ENCODE assay signal across 11 cellular contexts in genomic region chr2:46002947-46003346, GRCh38.
"Had no signal": no experiment of that assay in that cellular context is flagged by ENCODE, and none has a peak within 500 bp of the region (broad histone marks: within the 10 kb centered on the region; RNA-seq: fewer than 3 reads in every experiment).

No MANE protein-coding gene starts in this region.

- H3K4me3 Mint-ChIP-seq: activated naive CD8-positive, alpha-beta T cell; activated T-helper 1 cell treated with anti-CD3 and anti-CD28 coated beads, Interleukin-12 subunit alpha, Interleukin-12 subunit beta, Interleukin-2, Interleukin-4 antibody, amounts not matched to agents 30 ng/mL and 10 ng/mL and 1 ng/mL, durations not matched to agents 14 hours and 24 hours and 36 hours; T-helper 1 cell treated with Interleukin-12 subunit alpha and Interleukin-12 subunit beta and Interleukin-4 antibody, amounts not matched to agents 30 μg/mL and 1 μg/mL, for 36 hours had no signal

- H3K27me3 Mint-ChIP-seq: activated naive CD8-positive, alpha-beta T cell had no signal

- DNase-seq: activated CD4-positive, alpha-beta T cell treated with anti-CD3 and anti-CD28 coated beads for 1 hour; dermis blood vessel endothelial cell; effector memory CD4-positive, alpha-beta T cell; hippocampal formation; occipital lobe; retina; stimulated activated CD4-positive, alpha-beta T cell treated with anti-CD3 and anti-CD28 coated beads, Interleukin-15, amount 100 ng/mL, for 24 hours; stimulated activated CD4-positive, alpha-beta T cell treated with anti-CD3 and anti-CD28 coated beads, Interleukin-2, amount 100 ng/mL, for 48 hours had no signal

- H3K9me3 Mint-ChIP-seq: activated T-helper 1 cell treated with anti-CD3 and anti-CD28 coated beads, Interleukin-12 subunit alpha, Interleukin-12 subunit beta, Interleukin-2, Interleukin-4 antibody, amounts not matched to agents 30 ng/mL and 10 ng/mL and 1 ng/mL, durations not matched to agents 14 hours and 24 hours and 36 hours; T-helper 1 cell treated with Interleukin-12 subunit alpha and Interleukin-12 subunit beta and Interleukin-4 antibody, amounts not matched to agents 30 μg/mL and 1 μg/mL, for 36 hours had no signal

- H3K27ac Mint-ChIP-seq: activated naive CD8-positive, alpha-beta T cell; activated T-helper 1 cell treated with anti-CD3 and anti-CD28 coated beads, Interleukin-12 subunit alpha, Interleukin-12 subunit beta, Interleukin-2, Interleukin-4 antibody, amounts not matched to agents 30 ng/mL and 10 ng/mL and 1 ng/mL, durations not matched to agents 14 hours and 24 hours and 36 hours; T-helper 1 cell treated with Interleukin-12 subunit alpha and Interleukin-12 subunit beta and Interleukin-4 antibody, amounts not matched to agents 30 μg/mL and 1 μg/mL, for 36 hours had no signal
